ENCODE assay signal across 10 cellular contexts in genomic region chr17:72602517-72603345, GRCh38.
A peak's percentile ranks its signal among the peaks of the same experiment; 100 is the strongest.
DNase-seq lines count a peak whose midpoint lies in the region; ATAC-seq and TF ChIP-seq lines count a peak whose summit lies in the region.
"Had no signal": no experiment of that assay in that cellular context is flagged by ENCODE, and none has a peak within 500 bp of the region (broad histone marks: within the 10 kb centered on the region; RNA-seq: fewer than 3 reads in every experiment).

No MANE protein-coding gene starts in this region.

- no peak for TF ChIP-seq POLR2A in lower leg skin (IDR thresholded peaks at IDR 0.05)

- H3K4me3 Mint-ChIP-seq in activated naive CD8-positive, alpha-beta T cell treated with anti-CD3 and anti-CD28 coated beads for 36 hours, result no peak overlapping the region
- H3K4me3 Mint-ChIP-seq in natural killer cell treated with Interleukin-12 subunit alpha and Interleukin-12 subunit beta and Interleukin-15 and Interleukin-18, amount 100 ng/mL, for 72 hours, result no peak overlapping the region

- H3K36me3 ChIP-seq in H7 (replicated peaks; ENCODE audit: control insufficient read depth, insufficient read depth, low read length), result no peaks in the 10 kb centered on the region
- H3K36me3 ChIP-seq: vagina had no signal

- no peaks in the 10 kb centered on the region for H3K27me3 ChIP-seq in AG04450 (ENCODE audit: control insufficient read depth, insufficient read depth, low read length)
- no peaks in the 10 kb centered on the region for H3K27me3 ChIP-seq in H7 (ENCODE audit: control insufficient read depth, insufficient read depth, low read length)
- H3K27me3 ChIP-seq: vagina had no signal

- H3K36me3 Mint-ChIP-seq in activated naive CD8-positive, alpha-beta T cell treated with anti-CD3 and anti-CD28 coated beads for 36 hours, result no peaks in the 10 kb centered on the region
- peaks cover 4% of the 10 kb centered on the region for H3K36me3 Mint-ChIP-seq in natural killer cell treated with Interleukin-12 subunit alpha and Interleukin-12 subunit beta and Interleukin-15 and Interleukin-18, amount 100 ng/mL, for 72 hours

- intact Hi-C loops in lower leg skin (cut with DNase I; ENCODE audit: low total_unique reads), result no loop called here

- 50 to 53% methylated on average over 11 of the region's 11 CpGs for WGBS in lower leg skin, 2 donors

- H3K4me3 ChIP-seq in AG04450 (ENCODE audit: low read depth, low read length), result no peak overlapping the region
- H3K4me3 ChIP-seq in H7 (ENCODE audit: insufficient read depth, low read depth, low read length), result no peak overlapping the region
- H3K4me3 ChIP-seq in lower leg skin (ENCODE audit: low read depth, poor library complexity, severe bottlenecking), result no peak overlapping the region
- H3K4me3 ChIP-seq: vagina had no signal

- H3K9me3 Mint-ChIP-seq in activated naive CD8-positive, alpha-beta T cell treated with anti-CD3 and anti-CD28 coated beads for 36 hours, result peaks cover 5% of the 10 kb centered on the region
- H3K9me3 Mint-ChIP-seq in natural killer cell treated with Interleukin-12 subunit alpha and Interleukin-12 subunit beta and Interleukin-15 and Interleukin-18, amount 100 ng/mL, for 72 hours, result peaks cover 4% of the 10 kb centered on the region

- H3K27me3 Mint-ChIP-seq in activated naive CD8-positive, alpha-beta T cell treated with anti-CD3 and anti-CD28 coated beads for 36 hours, result peaks cover 31% of the 10 kb centered on the region
- peaks cover 12 to 28% of the 10 kb centered on the region in 2 donors for H3K27me3 Mint-ChIP-seq in natural killer cell treated with Interleukin-12 subunit alpha and Interleukin-12 subunit beta and Interleukin-15 and Interleukin-18, amount 100 ng/mL, for 72 hours

- H3K27ac ChIP-seq in AG04450 (ENCODE audit: low read depth, low read length), result peak overlapping the region; percentile 62
- H3K27ac ChIP-seq: vagina had no signal

- H3K27ac Mint-ChIP-seq in activated naive CD8-positive, alpha-beta T cell treated with anti-CD3 and anti-CD28 coated beads for 36 hours, result no peak overlapping the region
- H3K27ac Mint-ChIP-seq in natural killer cell treated with Interleukin-12 subunit alpha and Interleukin-12 subunit beta and Interleukin-15 and Interleukin-18, amount 100 ng/mL, for 72 hours, result no peak overlapping the region

- DNase-seq in AG04450 (ENCODE audit: low read depth, low spot score) (no peak), H7 (peak; percentile 81), RPMI8226 (peak; percentile 89), iPS DF 19.7 (ENCODE audit: low read depth, low spot score) (peak; percentile 80), lower leg skin (ENCODE audit: low spot score in 2 of 2) (no peak), germinal center (ENCODE audit: low spot score) (no peak)
- DNase-seq in activated naive CD8-positive, alpha-beta T cell treated with anti-CD3 and anti-CD28 coated beads for 36 hours, result no peak
- DNase-seq in natural killer cell treated with Interleukin-12 subunit alpha and Interleukin-12 subunit beta and Interleukin-15 and Interleukin-18, amount 100 ng/mL, for 72 hours (ENCODE audit: low spot score), result no peak
- DNase-seq: activated naive CD4-positive, alpha-beta T cell treated with anti-CD3 and anti-CD28 coated beads, Interleukin-2, amount 50 U/mL, for 16 hours had no signal

- ATAC-seq in natural killer cell treated with Interleukin-12 subunit alpha and Interleukin-12 subunit beta and Interleukin-15 and Interleukin-18, amount 100 ng/mL, for 72 hours, result no peak

- TF ChIP-seq CTCF in AG04450 (IDR thresholded peaks at IDR 0.05; ENCODE audit: low read depth, low read length) (peak; percentile 50), lower leg skin (IDR thresholded peaks at IDR 0.05) (no peak)

- CTCF ChIA-PET in AG04450 (lab: Charles Lee), result interaction anchor here (0.8 to 2.4 kb wide), 7 partner anchors 8 to 125 kb away, joined by 3 to 9 read pairs (median 6); no protein-coding TSS in a partner anchor

- POLR2A ChIA-PET in AG04450 (lab: Yijun Ruan, JAX), result interaction anchor here (0.9 to 2.8 kb wide), 2 partner anchors 11 to 80 kb away, joined by 3 to 49 read pairs; no protein-coding TSS in a partner anchor

- no peaks in the 10 kb centered on the region for H3K4me1 Mint-ChIP-seq in activated naive CD8-positive, alpha-beta T cell treated with anti-CD3 and anti-CD28 coated beads for 36 hours
- no peaks in the 10 kb centered on the region for H3K4me1 Mint-ChIP-seq in natural killer cell treated with Interleukin-12 subunit alpha and Interleukin-12 subunit beta and Interleukin-15 and Interleukin-18, amount 100 ng/mL, for 72 hours (ENCODE audit: low read depth in 2 of 2)

- H3K9me3 ChIP-seq in AG04450 (ENCODE audit: control insufficient read depth, insufficient read depth, low read length), result no peaks in the 10 kb centered on the region; the same call in 1 of the 2 replicates
- H3K9me3 ChIP-seq: vagina had no signal

Comparison
In these comparisons a context has a peak if more than half of its experiments do, and no peak if none do; other contexts are left out.
1. DNase-seq: peak in H7 (single experiment), RPMI8226 (single experiment) and iPS DF 19.7 (single experiment); none in AG04450 (single experiment), activated naive CD8-positive, alpha-beta T cell treated with anti-CD3 and anti-CD28 coated beads for 36 hours (single experiment), lower leg skin (0 of 2), natural killer cell treated with Interleukin-12 subunit alpha and Interleukin-12 subunit beta and Interleukin-15 and Interleukin-18, amount 100 ng/mL, for 72 hours (single experiment) and germinal center (single experiment).